Comparison of ENCODE assay signal across 16 cellular contexts in genomic region chr2:36463365-36463764, GRCh38.
A peak's percentile ranks its signal among the peaks of the same experiment; 100 is the strongest.
DNase-seq lines count a peak whose midpoint lies in the region; TF ChIP-seq lines count a peak whose summit lies in the region.
"Had no signal": no experiment of that assay in that cellular context is flagged by ENCODE, and none has a peak within 500 bp of the region (broad histone marks: within the 10 kb centered on the region; RNA-seq: fewer than 3 reads in every experiment).

No MANE protein-coding gene starts in this region.

- peaks cover 42% of the 10 kb centered on the region for H3K79me2 ChIP-seq in ACC112 (ENCODE audit: control insufficient read depth, insufficient read depth, low read length, unreplicated experiment)
- peaks cover 76% of the 10 kb centered on the region for H3K79me2 ChIP-seq in osteoblast (ENCODE audit: insufficient read depth, low read length)

- peaks cover 25% of the 10 kb centered on the region for H3K4me1 Mint-ChIP-seq in HFFc6 (ENCODE audit: low read depth)
- H3K4me1 Mint-ChIP-seq: CD4-positive, alpha-beta memory T cell had no signal

- no peak overlapping the region for H3K4me3 ChIP-seq in ACC112 (ENCODE audit: low read depth, low read length)
- no peak overlapping the region for H3K4me3 ChIP-seq in brain microvascular endothelial cell (ENCODE audit: low read depth, low read length)
- H3K4me3 ChIP-seq in osteoblast (ENCODE audit: insufficient read depth, low read length), result no peak overlapping the region
- H3K4me3 ChIP-seq in BE2C (ENCODE audit: low read depth, low read length), result no peak overlapping the region
- H3K4me3 ChIP-seq: K562 had no signal

- peak overlapping the region; percentile 63 for H3K4me3 Mint-ChIP-seq in HFFc6
- H3K4me3 Mint-ChIP-seq: CD4-positive, alpha-beta memory T cell had no signal

- peaks cover 25% of the 10 kb centered on the region for H3K36me3 Mint-ChIP-seq in HFFc6 (ENCODE audit: low read depth)

- H3K9me3 Mint-ChIP-seq in HFFc6, result peaks cover 9% of the 10 kb centered on the region

- no peaks in the 10 kb centered on the region for H4K20me1 ChIP-seq in osteoblast (ENCODE audit: insufficient read depth, low read length)

- no peak overlapping the region for H3K4me2 ChIP-seq in osteoblast (ENCODE audit: insufficient read depth, low read length)

- H3K27me3 ChIP-seq in ACC112 (ENCODE audit: insufficient read depth, low read length) (no peaks in the 10 kb centered on the region), brain microvascular endothelial cell (replicated peaks) (no peaks in the 10 kb centered on the region), osteoblast (ENCODE audit: insufficient read depth, low read length) (no peaks in the 10 kb centered on the region), BE2C (peaks cover 10% of the 10 kb centered on the region)

- no peak overlapping the region for H3K27ac Mint-ChIP-seq in HFFc6

- H3K9me3 ChIP-seq in osteoblast (ENCODE audit: low read depth, low read length) (no peaks in the 10 kb centered on the region), BE2C (no peaks in the 10 kb centered on the region)

- peaks cover 54% of the 10 kb centered on the region for H3K36me3 ChIP-seq in ACC112 (ENCODE audit: insufficient read depth, low read length)
- H3K36me3 ChIP-seq in brain microvascular endothelial cell (replicated peaks), result peaks cover 19% of the 10 kb centered on the region
- H3K36me3 ChIP-seq in osteoblast (ENCODE audit: insufficient read depth, low read length), result peaks cover 92% of the 10 kb centered on the region
- H3K36me3 ChIP-seq in BE2C, result no peaks in the 10 kb centered on the region

- H3K27ac ChIP-seq in ACC112 (ENCODE audit: low read depth, low read length) (peak overlapping the region; percentile 98), brain microvascular endothelial cell (peak overlapping the region; percentile 92), osteoblast (ENCODE audit: low read depth, low read length) (peak overlapping the region; percentile 90)

- H2AFZ ChIP-seq in ACC112 (ENCODE audit: low read length, unreplicated experiment), result no peak overlapping the region
- H2AFZ ChIP-seq in osteoblast (ENCODE audit: low read length), result no peak overlapping the region

- TF ChIP-seq CTCF in HFFc6 (IDR thresholded peaks at IDR 0.05), result no peak
- TF ChIP-seq CTCF in brain microvascular endothelial cell (IDR thresholded peaks at IDR 0.05; ENCODE audit: low read depth, low read length, missing control alignments), result no peak
- TF ChIP-seq CTCF in osteoblast (IDR thresholded peaks at IDR 0.05; ENCODE audit: extremely low read depth, low read depth, low read length), result no peak
- no peak for TF ChIP-seq CTCF in BE2C (IDR thresholded peaks at IDR 0.05; ENCODE audit: low read depth, low read length)

- in situ Hi-C loops in brain microvascular endothelial cell (cut with HindIII; ENCODE audit: low pct_ligation_motif_present, low sequenced_read_pairs), result no loop called here

- peaks cover 39% of the 10 kb centered on the region for H3K27me3 Mint-ChIP-seq in HFFc6 (ENCODE audit: insufficient read depth)
- H3K27me3 Mint-ChIP-seq: CD4-positive, alpha-beta memory T cell had no signal

- DNase-seq in HFFc6 (no peak), brain microvascular endothelial cell (no peak), osteoblast (ENCODE audit: insufficient read length, low spot score, missing footprints) (no peak), DMS153 treated with DMSO at 0.1 percent for 48 hours (lab: John Stamatoyannopoulos, UW; ENCODE audit: unreplicated experiment) (no peak), GF-D8 (lab: John Stamatoyannopoulos, UW) (no peak), BE2C (no peak), NCI-H2107 treated with DMSO at 0.1 percent for 48 hours (lab: John Stamatoyannopoulos, UW; ENCODE audit: unreplicated experiment) (no peak)
- DNase-seq: CD4-positive, alpha-beta memory T cell; DMS 273 treated with DMSO at 0.1 percent for 48 hours; NCI-H146; NCI-H2081 treated with DMSO at 0.1 percent for 48 hours; NCI-H345; NCI-H69; PC-3 had no signal

- peaks cover 69% of the 10 kb centered on the region for H3K4me1 ChIP-seq in ACC112 (ENCODE audit: control insufficient read depth, insufficient read depth, low read length, unreplicated experiment)
- H3K4me1 ChIP-seq in osteoblast (ENCODE audit: insufficient read depth, low read length), result peaks cover 71% of the 10 kb centered on the region
- no peaks in the 10 kb centered on the region for H3K4me1 ChIP-seq in BE2C
